ENCODE assay signal across 22 cellular contexts in genomic region chr7:151498495-151498894, GRCh38. TPM values are rescaled to one million over a fixed set of nuclear protein-coding genes. Genes with fewer than 3 reads are reported as not detected.
"Had no signal": no experiment of that assay in that cellular context is flagged by ENCODE, and none has a peak within 500 bp of the region (broad histone marks: within the 10 kb centered on the region; RNA-seq: fewer than 3 reads in every experiment).

No MANE protein-coding gene starts in this region.

- H3K4me3 Mint-ChIP-seq: activated B cell treated with CpG ODN at 0.5 μM for 24 hours; activated CD8-positive, alpha-beta T cell treated with anti-CD3 and anti-CD28 coated beads, Interleukin-2, amount 10 ng/mL, durations not matched to agents 7 days and 5 days; activated T-cell treated with anti-CD3 and anti-CD28 coated beads, Interleukin-2, amount 50 U/mL, for 24 hours; neural crest cell; stimulated activated memory B cell treated with anti-CD40 and anti-IgM and Interleukin-4, amounts not matched to agents 10 μg/mL and 1 μg/mL and 100 μg/mL, for 72 hours had no signal

- H3K9me3 Mint-ChIP-seq: activated B cell treated with CpG ODN at 0.5 μM for 24 hours; activated T-cell treated with anti-CD3 and anti-CD28 coated beads, Interleukin-2, amount 50 U/mL, for 24 hours; activated T-helper 2 cell treated with anti-CD3 and anti-CD28 coated beads, Interferon-gamma antibody, Interleukin-2, Interleukin-4, amounts not matched to agents 10 μg/mL and 5 μg/mL and 100 μg/mL, durations not matched to agents 14 hours and 24 hours and 36 hours; neural crest cell had no signal

- ATAC-seq: activated CD8-positive, alpha-beta T cell treated with anti-CD3 and anti-CD28 coated beads, Interleukin-2, amount 10 ng/mL, durations not matched to agents 7 days and 5 days; left lobe of liver; sciatic nerve; stimulated activated memory B cell treated with anti-CD40 and anti-IgM and Interleukin-4, amounts not matched to agents 10 μg/mL and 1 μg/mL and 100 μg/mL, for 72 hours had no signal

- H3K27ac ChIP-seq: esophagus squamous epithelium, testis, upper lobe of left lung had no signal

- H3K27me3 ChIP-seq: esophagus squamous epithelium, testis, upper lobe of left lung had no signal

- H3K27me3 Mint-ChIP-seq: activated B cell treated with CpG ODN at 0.5 μM for 24 hours; activated T-cell treated with anti-CD3 and anti-CD28 coated beads, Interleukin-2, amount 50 U/mL, for 24 hours; stimulated activated memory B cell treated with anti-CD40 and anti-IgM and Interleukin-4, amounts not matched to agents 10 μg/mL and 1 μg/mL and 100 μg/mL, for 72 hours had no signal

- H3K36me3 ChIP-seq: upper lobe of left lung had no signal

- DNase-seq: activated B cell treated with CpG ODN at 0.5 μM for 24 hours; activated CD4-positive, alpha-beta T cell treated with anti-CD3 and anti-CD28 coated beads for 4 hours; activated CD8-positive, alpha-beta T cell treated with anti-CD3 and anti-CD28 coated beads, Interleukin-2, amount 10 ng/mL, durations not matched to agents 7 days and 5 days; activated naive CD4-positive, alpha-beta T cell treated with Interleukin-2 at 50 U/mL for 16 hours; activated T-cell treated with anti-CD3 and anti-CD28 coated beads, Interleukin-2, amount 50 U/mL, for 24 hours; anterior cingulate cortex; cerebellar nuclear complex; effector CD8-positive, alpha-beta T cell; esophagus squamous epithelium; islet precursor cell; midbrain; stimulated activated CD4-positive, alpha-beta T cell treated with anti-CD3 and anti-CD28 coated beads, Interleukin-4, amount 100 ng/mL, for 24 hours; testis; upper lobe of left lung had no signal

- H3K4me3 ChIP-seq: esophagus squamous epithelium, testis, upper lobe of left lung had no signal

- H3K9me3 ChIP-seq: esophagus squamous epithelium, testis, upper lobe of left lung had no signal

- H3K27ac Mint-ChIP-seq: activated B cell treated with CpG ODN at 0.5 μM for 24 hours; activated CD8-positive, alpha-beta T cell treated with anti-CD3 and anti-CD28 coated beads, Interleukin-2, amount 10 ng/mL, durations not matched to agents 7 days and 5 days; activated T-cell treated with anti-CD3 and anti-CD28 coated beads, Interleukin-2, amount 50 U/mL, for 24 hours; activated T-helper 2 cell treated with anti-CD3 and anti-CD28 coated beads, Interferon-gamma antibody, Interleukin-2, Interleukin-4, amounts not matched to agents 10 μg/mL and 5 μg/mL and 100 μg/mL, durations not matched to agents 14 hours and 24 hours and 36 hours; stimulated activated memory B cell treated with anti-CD40 and anti-IgM and Interleukin-4, amounts not matched to agents 10 μg/mL and 1 μg/mL and 100 μg/mL, for 72 hours had no signal

RNA-seq across cellular contexts. Expression of gene CRYGN, which starts 58.6 kb away (rescaled TPM):
- total RNA-seq: activated B cell treated with CpG ODN at 0.5 μM for 24 hours; activated T-helper 2 cell treated with anti-CD3 and anti-CD28 coated beads, Interferon-gamma antibody, Interleukin-2, Interleukin-4, amounts not matched to agents 10 μg/mL and 5 μg/mL and 100 μg/mL, durations not matched to agents 14 hours and 24 hours and 36 hours; endothelial cell of umbilical vein; left lobe of liver; lung microvascular endothelial cell; osteocyte had no signal
- polyA plus RNA-seq: endothelial cell of umbilical vein had no signal
